In the genomic region with DNA sequence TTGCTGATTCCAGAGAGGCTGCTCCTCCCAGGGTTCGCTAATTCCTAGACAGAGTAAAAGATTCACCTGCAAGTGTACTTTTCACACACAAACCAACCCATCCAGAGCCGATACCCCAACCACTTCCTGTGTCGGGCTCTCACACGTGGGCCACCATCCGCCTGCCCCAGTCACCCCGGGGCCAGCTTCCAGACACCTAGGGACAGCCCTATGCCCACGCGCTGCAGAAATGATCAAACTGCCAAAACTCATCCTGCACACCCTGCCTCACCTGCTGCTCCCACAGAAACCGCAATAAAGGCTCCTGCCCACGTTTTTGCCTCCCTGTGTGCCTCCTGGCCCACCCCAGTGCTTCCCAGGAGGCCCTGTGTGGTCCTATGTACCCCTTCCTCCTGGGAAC, we compare ENCODE assay signal across 11 cellular contexts. TPM values are rescaled to one million over a fixed set of nuclear protein-coding genes. Genes with fewer than 3 reads are reported as not detected.
DNase-seq lines count a peak whose midpoint lies in the region; ATAC-seq and TF ChIP-seq lines count a peak whose summit lies in the region.
"Had no signal": no experiment of that assay in that cellular context is flagged by ENCODE, and none has a peak within 500 bp of the region (broad histone marks: within the 10 kb centered on the region; RNA-seq: fewer than 3 reads in every experiment).

No MANE protein-coding gene starts in this region.

- H3K9ac ChIP-seq in neural progenitor cell, result no peak overlapping the region

- H3K36me3 ChIP-seq in neural progenitor cell, result no peaks in the 10 kb centered on the region

- no peaks in the 10 kb centered on the region for H3K9me3 ChIP-seq in neural progenitor cell (ENCODE audit: low read depth)
- H3K9me3 ChIP-seq: Peyer's patch had no signal

- H3K4me1 ChIP-seq in neural progenitor cell, result no peaks in the 10 kb centered on the region
- H3K4me1 ChIP-seq: Peyer's patch had no signal

- no peak overlapping the region for H3K27ac ChIP-seq in neural progenitor cell
- H3K27ac ChIP-seq: 22Rv1, Peyer's patch had no signal

- no peak overlapping the region for H3K4me3 Mint-ChIP-seq in neural progenitor cell

- peak; percentile 6 to 47 for DNase-seq in activated CD4-positive, alpha-beta T cell treated with anti-CD3 and anti-CD28 coated beads for 24 hours (ENCODE audit: low read depth in 2 of 2)
- DNase-seq in activated CD4-positive, alpha-beta T cell treated with anti-CD3 and anti-CD28 coated beads for 1 hour, result no peak
- peak; percentile 74 for DNase-seq in activated effector memory CD4-positive, alpha-beta T cell treated with anti-CD3 and anti-CD28 coated beads, Interleukin-2, amount 50 U/mL, for 16 hours
- DNase-seq in neural progenitor cell (ENCODE audit: low spot score) (no peak), 8988T (no peak)
- DNase-seq in stimulated activated naive CD4-positive, alpha-beta T cell treated with Interleukin-2 at 50 U/mL for 16 hours (lab: John Stamatoyannopoulos, UW), result peak; percentile 16
- DNase-seq: EL, Peyer's patch had no signal

- H3F3A ChIP-seq in neural progenitor cell (ENCODE audit: low read depth), result no peaks in the 10 kb centered on the region

- H3K36me3 Mint-ChIP-seq in neural progenitor cell, result peaks cover 50% of the 10 kb centered on the region

- ATAC-seq in HG03460 (IDR thresholded peaks at IDR 0.05; ENCODE audit: unreplicated experiment), result no peak
- ATAC-seq in GM21576 (IDR thresholded peaks at IDR 0.05; ENCODE audit: unreplicated experiment), result no peak

- peak overlapping the region; percentile 78 for H3K27ac Mint-ChIP-seq in neural progenitor cell

- H3K79me2 ChIP-seq in neural progenitor cell (ENCODE audit: low read depth), result no peaks in the 10 kb centered on the region

- no peak overlapping the region for H3K4me3 ChIP-seq in neural progenitor cell
- H3K4me3 ChIP-seq: Peyer's patch had no signal

- H3K4me1 Mint-ChIP-seq in neural progenitor cell, result peaks cover 47% of the 10 kb centered on the region

- H4K20me1 ChIP-seq in neural progenitor cell (ENCODE audit: low read depth), result no peaks in the 10 kb centered on the region

- no peaks in the 10 kb centered on the region for H3K9me3 Mint-ChIP-seq in neural progenitor cell

- TF ChIP-seq CTCF in neural progenitor cell (IDR thresholded peaks at IDR 0.05), result no peak

- H3K27me3 ChIP-seq in neural progenitor cell, result no peaks in the 10 kb centered on the region
- H3K27me3 ChIP-seq: Peyer's patch had no signal

- no peak overlapping the region for H3K4me2 ChIP-seq in neural progenitor cell

- H2AFZ ChIP-seq in neural progenitor cell (replicated peaks), result no peak overlapping the region

- peaks cover 7% of the 10 kb centered on the region for H3K27me3 Mint-ChIP-seq in neural progenitor cell (ENCODE audit: insufficient read depth, low read depth)

RNA-seq across cellular contexts. Expression of gene PSMG4, which starts 59.5 kb away (rescaled TPM):
- 15.2 and 25.3 TPM in 2 replicates for total RNA-seq in neural progenitor cell (ENCODE audit: low replicate concordance)

Comparison
In these comparisons a context has a peak if more than half of its experiments do, and no peak if none do; other contexts are left out.
1. DNase-seq: peak in activated CD4-positive, alpha-beta T cell treated with anti-CD3 and anti-CD28 coated beads for 24 hours (2 of 2), activated effector memory CD4-positive, alpha-beta T cell treated with anti-CD3 and anti-CD28 coated beads, Interleukin-2, amount 50 U/mL, for 16 hours (single experiment) and stimulated activated naive CD4-positive, alpha-beta T cell treated with Interleukin-2 at 50 U/mL for 16 hours (single experiment); none in activated CD4-positive, alpha-beta T cell treated with anti-CD3 and anti-CD28 coated beads for 1 hour (single experiment), neural progenitor cell (single experiment) and 8988T (single experiment).